In the genomic region with DNA sequence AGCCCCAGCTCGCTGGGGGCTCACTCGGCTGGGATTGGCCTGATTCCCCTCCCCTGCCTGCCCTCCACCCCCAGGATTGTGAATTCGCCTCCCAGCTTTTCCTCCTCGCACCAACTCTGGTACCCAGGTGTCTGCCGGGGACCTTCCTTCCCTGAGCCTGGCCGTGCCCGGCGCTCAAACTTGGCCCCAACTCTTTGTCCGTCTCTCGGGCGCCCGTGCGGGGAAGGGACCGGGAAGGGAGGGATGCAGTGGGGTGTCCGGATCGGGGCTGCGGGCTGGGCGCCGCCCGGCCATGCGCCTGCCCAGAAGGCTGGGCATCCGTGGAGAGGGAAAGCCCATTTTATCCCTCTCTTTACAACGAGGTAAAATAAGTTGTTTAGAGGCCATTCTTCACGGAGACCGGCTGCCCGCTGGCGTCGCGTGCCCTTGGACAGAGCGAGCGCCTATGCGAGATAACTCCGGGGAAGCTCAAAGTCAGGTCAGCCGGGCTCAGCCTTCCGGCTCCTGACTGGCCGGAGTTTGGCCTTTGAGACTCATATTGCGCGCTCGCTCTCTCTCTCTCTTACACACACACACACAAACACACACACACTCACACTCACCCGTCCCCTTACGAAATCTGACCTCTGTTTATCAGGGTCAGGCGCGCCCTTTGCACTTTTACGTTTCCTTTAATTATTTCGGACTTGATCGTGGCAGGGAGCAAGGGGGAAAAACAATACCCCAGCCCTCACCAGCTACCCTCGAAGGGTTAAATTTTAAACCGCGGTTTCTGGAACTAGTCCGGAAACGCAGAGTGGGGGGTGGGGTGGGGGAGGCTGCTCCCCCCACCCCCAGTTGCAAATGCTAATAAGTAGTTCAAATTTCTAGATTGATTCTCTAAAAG, we compare ENCODE assay signal across 1 cellular context.
A peak's percentile ranks its signal among the peaks of the same experiment; 100 is the strongest.
TF ChIP-seq lines count a peak whose summit lies in the region.

No MANE protein-coding gene starts in this region.

TF ChIP-seq in HEK293, 187 proteins besides CTCF, POLR2A, EP300 and RAD21 (continued from another document and continues in another):
- TF ChIP-seq, protein P1, sequence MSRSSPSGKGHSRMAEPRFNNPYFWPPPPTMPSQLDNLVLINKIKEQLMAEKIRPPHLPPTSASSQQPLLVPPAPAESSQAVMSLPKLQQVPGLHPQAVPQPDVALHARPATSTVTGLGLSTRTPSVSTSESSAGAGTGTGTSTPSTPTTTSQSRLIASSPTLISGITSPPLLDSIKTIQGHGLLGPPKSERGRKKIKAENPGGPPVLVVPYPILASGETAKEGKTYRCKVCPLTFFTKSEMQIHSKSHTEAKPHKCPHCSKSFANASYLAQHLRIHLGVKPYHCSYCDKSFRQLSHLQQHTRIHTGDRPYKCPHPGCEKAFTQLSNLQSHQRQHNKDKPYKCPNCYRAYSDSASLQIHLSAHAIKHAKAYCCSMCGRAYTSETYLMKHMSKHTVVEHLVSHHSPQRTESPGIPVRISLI (tag by site-specific recombination; IDR thresholded peaks at IDR 0.05), result no peak
- TF ChIP-seq, protein P2, sequence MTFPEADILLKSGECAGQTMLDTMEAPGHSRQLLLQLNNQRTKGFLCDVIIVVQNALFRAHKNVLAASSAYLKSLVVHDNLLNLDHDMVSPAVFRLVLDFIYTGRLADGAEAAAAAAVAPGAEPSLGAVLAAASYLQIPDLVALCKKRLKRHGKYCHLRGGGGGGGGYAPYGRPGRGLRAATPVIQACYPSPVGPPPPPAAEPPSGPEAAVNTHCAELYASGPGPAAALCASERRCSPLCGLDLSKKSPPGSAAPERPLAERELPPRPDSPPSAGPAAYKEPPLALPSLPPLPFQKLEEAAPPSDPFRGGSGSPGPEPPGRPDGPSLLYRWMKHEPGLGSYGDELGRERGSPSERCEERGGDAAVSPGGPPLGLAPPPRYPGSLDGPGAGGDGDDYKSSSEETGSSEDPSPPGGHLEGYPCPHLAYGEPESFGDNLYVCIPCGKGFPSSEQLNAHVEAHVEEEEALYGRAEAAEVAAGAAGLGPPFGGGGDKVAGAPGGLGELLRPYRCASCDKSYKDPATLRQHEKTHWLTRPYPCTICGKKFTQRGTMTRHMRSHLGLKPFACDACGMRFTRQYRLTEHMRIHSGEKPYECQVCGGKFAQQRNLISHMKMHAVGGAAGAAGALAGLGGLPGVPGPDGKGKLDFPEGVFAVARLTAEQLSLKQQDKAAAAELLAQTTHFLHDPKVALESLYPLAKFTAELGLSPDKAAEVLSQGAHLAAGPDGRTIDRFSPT (tag by site-specific recombination; IDR thresholded peaks at IDR 0.05), result peak; percentile 29; the same call in 1 of the 2 replicates
- no peak for TF ChIP-seq IKZF3 (tag by site-specific recombination; IDR thresholded peaks at IDR 0.05)
- peak; percentile 18; the same call in 1 of the 2 replicates for TF ChIP-seq KLF9 (tag by site-specific recombination; IDR thresholded peaks at IDR 0.05; ENCODE audit: low read depth)
- no peak for TF ChIP-seq ZNF266 (tag by site-specific recombination; IDR thresholded peaks at IDR 0.05; ENCODE audit: low read depth)
- no peak for TF ChIP-seq ZNF2 (tag by site-specific recombination; IDR thresholded peaks at IDR 0.05)
- TF ChIP-seq GLI4 (tag by site-specific recombination; IDR thresholded peaks at IDR 0.05), result no peak
- TF ChIP-seq, protein P3, sequence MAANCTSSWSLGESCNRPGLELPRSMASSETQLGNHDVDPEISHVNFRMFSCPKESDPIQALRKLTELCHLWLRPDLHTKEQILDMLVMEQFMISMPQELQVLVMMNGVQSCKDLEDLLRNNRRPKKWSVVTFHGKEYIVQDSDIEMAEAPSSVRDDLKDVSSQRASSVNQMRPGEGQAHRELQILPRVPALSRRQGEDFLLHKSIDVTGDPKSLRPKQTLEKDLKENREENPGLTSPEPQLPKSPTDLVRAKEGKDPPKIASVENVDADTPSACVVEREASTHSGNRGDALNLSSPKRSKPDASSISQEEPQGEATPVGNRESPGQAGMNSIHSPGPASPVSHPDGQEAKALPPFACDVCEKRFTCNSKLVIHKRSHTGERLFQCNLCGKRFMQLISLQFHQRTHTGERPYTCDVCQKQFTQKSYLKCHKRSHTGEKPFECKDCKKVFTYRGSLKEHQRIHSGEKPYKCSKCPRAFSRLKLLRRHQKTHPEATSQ (tag by site-specific recombination; IDR thresholded peaks at IDR 0.05), result no peak
- TF ChIP-seq ZNF404 (tag by site-specific recombination; IDR thresholded peaks at IDR 0.05), result no peak
- TF ChIP-seq RBAK (tag by site-specific recombination; IDR thresholded peaks at IDR 0.05), result no peak
- TF ChIP-seq KLF8 (tag by site-specific recombination; IDR thresholded peaks at IDR 0.05), result no peak
- TF ChIP-seq ZNF558 (tag by site-specific recombination; IDR thresholded peaks at IDR 0.05), result no peak
- TF ChIP-seq KLF7 (tag by site-specific recombination; IDR thresholded peaks at IDR 0.05; ENCODE audit: borderline replicate concordance), result no peak
- TF ChIP-seq HOXC10 (CRISPR knock-in tag; IDR thresholded peaks at IDR 0.05), result no peak
- TF ChIP-seq, protein P4, sequence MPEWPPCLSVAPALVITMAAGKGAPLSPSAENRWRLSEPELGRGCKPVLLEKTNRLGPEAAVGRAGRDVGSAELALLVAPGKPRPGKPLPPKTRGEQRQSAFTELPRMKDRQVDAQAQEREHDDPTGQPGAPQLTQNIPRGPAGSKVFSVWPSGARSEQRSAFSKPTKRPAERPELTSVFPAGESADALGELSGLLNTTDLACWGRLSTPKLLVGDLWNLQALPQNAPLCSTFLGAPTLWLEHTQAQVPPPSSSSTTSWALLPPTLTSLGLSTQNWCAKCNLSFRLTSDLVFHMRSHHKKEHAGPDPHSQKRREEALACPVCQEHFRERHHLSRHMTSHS (tag by site-specific recombination; IDR thresholded peaks at IDR 0.05), result no peak
- no peak for TF ChIP-seq ZNF114 (tag by site-specific recombination; IDR thresholded peaks at IDR 0.05)
- TF ChIP-seq, protein P5, sequence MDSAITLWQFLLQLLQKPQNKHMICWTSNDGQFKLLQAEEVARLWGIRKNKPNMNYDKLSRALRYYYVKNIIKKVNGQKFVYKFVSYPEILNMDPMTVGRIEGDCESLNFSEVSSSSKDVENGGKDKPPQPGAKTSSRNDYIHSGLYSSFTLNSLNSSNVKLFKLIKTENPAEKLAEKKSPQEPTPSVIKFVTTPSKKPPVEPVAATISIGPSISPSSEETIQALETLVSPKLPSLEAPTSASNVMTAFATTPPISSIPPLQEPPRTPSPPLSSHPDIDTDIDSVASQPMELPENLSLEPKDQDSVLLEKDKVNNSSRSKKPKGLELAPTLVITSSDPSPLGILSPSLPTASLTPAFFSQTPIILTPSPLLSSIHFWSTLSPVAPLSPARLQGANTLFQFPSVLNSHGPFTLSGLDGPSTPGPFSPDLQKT (IDR thresholded peaks at IDR 0.05; ENCODE audit: borderline replicate concordance, low read depth, low read length), result no peak
- TF ChIP-seq, protein P6, sequence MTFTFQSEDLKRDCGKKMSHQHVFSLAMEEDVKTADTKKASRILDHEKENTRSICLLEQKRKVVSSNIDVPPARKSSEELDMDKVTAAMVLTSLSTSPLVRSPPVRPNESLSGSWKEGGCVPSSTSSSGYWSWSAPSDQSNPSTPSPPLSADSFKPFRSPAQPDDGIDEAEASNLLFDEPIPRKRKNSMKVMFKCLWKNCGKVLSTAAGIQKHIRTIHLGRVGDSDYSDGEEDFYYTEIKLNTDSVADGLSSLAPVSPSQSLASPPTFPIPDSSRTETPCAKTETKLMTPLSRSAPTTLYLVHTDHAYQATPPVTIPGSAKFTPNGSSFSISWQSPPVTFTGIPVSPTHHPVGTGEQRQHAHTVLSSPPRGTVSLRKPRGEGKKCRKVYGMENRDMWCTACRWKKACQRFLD (tag by site-specific recombination; IDR thresholded peaks at IDR 0.05), result no peak
- TF ChIP-seq, protein P7, sequence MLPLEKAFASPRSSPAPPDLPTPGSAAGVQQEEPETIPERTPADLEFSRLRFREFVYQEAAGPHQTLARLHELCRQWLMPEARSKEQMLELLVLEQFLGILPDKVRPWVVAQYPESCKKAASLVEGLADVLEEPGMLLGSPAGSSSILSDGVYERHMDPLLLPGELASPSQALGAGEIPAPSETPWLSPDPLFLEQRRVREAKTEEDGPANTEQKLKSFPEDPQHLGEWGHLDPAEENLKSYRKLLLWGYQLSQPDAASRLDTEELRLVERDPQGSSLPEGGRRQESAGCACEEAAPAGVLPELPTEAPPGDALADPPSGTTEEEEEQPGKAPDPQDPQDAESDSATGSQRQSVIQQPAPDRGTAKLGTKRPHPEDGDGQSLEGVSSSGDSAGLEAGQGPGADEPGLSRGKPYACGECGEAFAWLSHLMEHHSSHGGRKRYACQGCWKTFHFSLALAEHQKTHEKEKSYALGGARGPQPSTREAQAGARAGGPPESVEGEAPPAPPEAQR (tag by site-specific recombination; IDR thresholded peaks at IDR 0.05), result 0 out of 2 replicates have a peak, but pooled peaks have one; percentile 35
- TF ChIP-seq ZNF677 (tag by site-specific recombination; IDR thresholded peaks at IDR 0.05), result no peak
- TF ChIP-seq, protein P8, sequence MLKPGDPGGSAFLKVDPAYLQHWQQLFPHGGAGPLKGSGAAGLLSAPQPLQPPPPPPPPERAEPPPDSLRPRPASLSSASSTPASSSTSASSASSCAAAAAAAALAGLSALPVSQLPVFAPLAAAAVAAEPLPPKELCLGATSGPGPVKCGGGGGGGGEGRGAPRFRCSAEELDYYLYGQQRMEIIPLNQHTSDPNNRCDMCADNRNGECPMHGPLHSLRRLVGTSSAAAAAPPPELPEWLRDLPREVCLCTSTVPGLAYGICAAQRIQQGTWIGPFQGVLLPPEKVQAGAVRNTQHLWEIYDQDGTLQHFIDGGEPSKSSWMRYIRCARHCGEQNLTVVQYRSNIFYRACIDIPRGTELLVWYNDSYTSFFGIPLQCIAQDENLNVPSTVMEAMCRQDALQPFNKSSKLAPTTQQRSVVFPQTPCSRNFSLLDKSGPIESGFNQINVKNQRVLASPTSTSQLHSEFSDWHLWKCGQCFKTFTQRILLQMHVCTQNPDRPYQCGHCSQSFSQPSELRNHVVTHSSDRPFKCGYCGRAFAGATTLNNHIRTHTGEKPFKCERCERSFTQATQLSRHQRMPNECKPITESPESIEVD (tag by site-specific recombination; IDR thresholded peaks at IDR 0.05), result no peak
- TF ChIP-seq ZNF175 (tag by site-specific recombination; IDR thresholded peaks at IDR 0.05), result no peak
- no peak for TF ChIP-seq ZNF24 (tag by site-specific recombination; IDR thresholded peaks at IDR 0.05)
- TF ChIP-seq, protein P9, sequence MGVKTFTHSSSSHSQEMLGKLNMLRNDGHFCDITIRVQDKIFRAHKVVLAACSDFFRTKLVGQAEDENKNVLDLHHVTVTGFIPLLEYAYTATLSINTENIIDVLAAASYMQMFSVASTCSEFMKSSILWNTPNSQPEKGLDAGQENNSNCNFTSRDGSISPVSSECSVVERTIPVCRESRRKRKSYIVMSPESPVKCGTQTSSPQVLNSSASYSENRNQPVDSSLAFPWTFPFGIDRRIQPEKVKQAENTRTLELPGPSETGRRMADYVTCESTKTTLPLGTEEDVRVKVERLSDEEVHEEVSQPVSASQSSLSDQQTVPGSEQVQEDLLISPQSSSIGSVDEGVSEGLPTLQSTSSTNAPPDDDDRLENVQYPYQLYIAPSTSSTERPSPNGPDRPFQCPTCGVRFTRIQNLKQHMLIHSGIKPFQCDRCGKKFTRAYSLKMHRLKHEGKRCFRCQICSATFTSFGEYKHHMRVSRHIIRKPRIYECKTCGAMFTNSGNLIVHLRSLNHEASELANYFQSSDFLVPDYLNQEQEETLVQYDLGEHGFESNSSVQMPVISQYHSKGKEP (tag by site-specific recombination; IDR thresholded peaks at IDR 0.05), result no peak
- no peak for TF ChIP-seq ZFP3 (tag by site-specific recombination; IDR thresholded peaks at IDR 0.05; ENCODE audit: low read depth)
- 0 out of 2 replicates have a peak, but pooled peaks have one; percentile 57 for TF ChIP-seq BCL11B (tag by site-specific recombination; IDR thresholded peaks at IDR 0.05; ENCODE audit: low read depth)
- peak; percentile 35; the same call in 1 of the 2 replicates for TF ChIP-seq ZBTB48 (tag by site-specific recombination; IDR thresholded peaks at IDR 0.05)
- no peak for TF ChIP-seq ZNF785 (tag by site-specific recombination; IDR thresholded peaks at IDR 0.05)
- no peak for TF ChIP-seq ZNF174 (tag by site-specific recombination; IDR thresholded peaks at IDR 0.05)
- TF ChIP-seq ZNF664 (tag by site-specific recombination; IDR thresholded peaks at IDR 0.05), result no peak
- no peak for TF ChIP-seq SALL2 (tag by site-specific recombination; IDR thresholded peaks at IDR 0.05; ENCODE audit: borderline replicate concordance)
- TF ChIP-seq ZNF561 (tag by site-specific recombination; IDR thresholded peaks at IDR 0.05; ENCODE audit: borderline replicate concordance), result peak; percentile 68; the same call in 1 of the 2 replicates
- TF ChIP-seq ZNF394 (tag by site-specific recombination; IDR thresholded peaks at IDR 0.05; ENCODE audit: borderline replicate concordance), result no peak
- TF ChIP-seq ZNF768 (tag by site-specific recombination; IDR thresholded peaks at IDR 0.05), result no peak
- TF ChIP-seq, protein P10, sequence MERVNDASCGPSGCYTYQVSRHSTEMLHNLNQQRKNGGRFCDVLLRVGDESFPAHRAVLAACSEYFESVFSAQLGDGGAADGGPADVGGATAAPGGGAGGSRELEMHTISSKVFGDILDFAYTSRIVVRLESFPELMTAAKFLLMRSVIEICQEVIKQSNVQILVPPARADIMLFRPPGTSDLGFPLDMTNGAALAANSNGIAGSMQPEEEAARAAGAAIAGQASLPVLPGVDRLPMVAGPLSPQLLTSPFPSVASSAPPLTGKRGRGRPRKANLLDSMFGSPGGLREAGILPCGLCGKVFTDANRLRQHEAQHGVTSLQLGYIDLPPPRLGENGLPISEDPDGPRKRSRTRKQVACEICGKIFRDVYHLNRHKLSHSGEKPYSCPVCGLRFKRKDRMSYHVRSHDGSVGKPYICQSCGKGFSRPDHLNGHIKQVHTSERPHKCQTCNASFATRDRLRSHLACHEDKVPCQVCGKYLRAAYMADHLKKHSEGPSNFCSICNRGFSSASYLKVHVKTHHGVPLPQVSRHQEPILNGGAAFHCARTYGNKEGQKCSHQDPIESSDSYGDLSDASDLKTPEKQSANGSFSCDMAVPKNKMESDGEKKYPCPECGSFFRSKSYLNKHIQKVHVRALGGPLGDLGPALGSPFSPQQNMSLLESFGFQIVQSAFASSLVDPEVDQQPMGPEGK (tag by site-specific recombination; IDR thresholded peaks at IDR 0.05), result peak; percentile 83
- 0 out of 2 replicates have a peak, but pooled peaks have one; percentile 14 for TF ChIP-seq GLIS1 (tag by site-specific recombination; IDR thresholded peaks at IDR 0.05)
- TF ChIP-seq ZNF530 (tag by site-specific recombination; IDR thresholded peaks at IDR 0.05; ENCODE audit: low read depth), result no peak
- no peak for TF ChIP-seq ZNF223 (tag by site-specific recombination; IDR thresholded peaks at IDR 0.05)
- no peak for TF ChIP-seq ZNF423 (tag by site-specific recombination; IDR thresholded peaks at IDR 0.05)
- TF ChIP-seq ZNF791 (tag by site-specific recombination; IDR thresholded peaks at IDR 0.05), result no peak
- peak; percentile 63; the same call in 1 of the 2 replicates for TF ChIP-seq BCL11A (tag by site-specific recombination; IDR thresholded peaks at IDR 0.05; ENCODE audit: low read depth)
- TF ChIP-seq ZNF473 (tag by site-specific recombination; IDR thresholded peaks at IDR 0.05), result no peak
- TF ChIP-seq ZNF274 (IDR thresholded peaks at IDR 0.05; ENCODE audit: low read length), result no peak
- TF ChIP-seq ZNF274 (tag by site-specific recombination; IDR thresholded peaks at IDR 0.05; ENCODE audit: borderline replicate concordance), result no peak
